In the genomic region with DNA sequence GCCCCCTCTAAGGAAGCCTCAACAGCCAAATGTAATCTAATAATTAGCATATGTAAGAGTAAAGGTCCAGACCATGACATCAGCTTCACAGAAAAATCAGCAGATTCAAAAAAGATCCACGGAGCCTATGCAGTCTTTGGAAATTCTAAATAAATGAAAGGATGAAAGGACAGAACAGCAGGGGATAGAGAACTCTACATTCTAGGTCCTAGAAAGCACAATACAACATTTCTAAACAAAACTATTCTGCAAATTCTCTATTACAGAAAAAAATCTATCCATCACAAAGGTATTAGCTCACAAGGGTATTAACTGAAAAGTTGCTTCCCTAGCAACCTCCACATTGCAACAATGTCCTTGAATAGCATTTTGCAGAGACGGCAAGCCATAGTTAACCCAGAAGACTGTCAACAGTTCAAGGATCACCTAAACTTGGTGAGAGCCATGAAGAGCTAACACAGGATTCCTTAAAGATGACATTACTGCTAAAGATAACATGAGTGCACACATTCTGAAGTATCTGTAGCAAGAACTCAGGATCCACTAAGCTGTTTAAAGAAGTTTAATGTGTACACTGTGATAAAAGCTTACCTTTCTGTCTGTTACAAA, we compare ENCODE assay signal across 1 cellular context.
TF ChIP-seq lines count a peak whose summit lies in the region.

No MANE protein-coding gene starts in this region.

TF ChIP-seq in GM12878, 131 proteins besides CTCF, POLR2A, EP300 and RAD21:
- TF ChIP-seq GABPA (IDR thresholded peaks at IDR 0.05; ENCODE audit: low read depth), result no peak
- TF ChIP-seq, protein P1, sequence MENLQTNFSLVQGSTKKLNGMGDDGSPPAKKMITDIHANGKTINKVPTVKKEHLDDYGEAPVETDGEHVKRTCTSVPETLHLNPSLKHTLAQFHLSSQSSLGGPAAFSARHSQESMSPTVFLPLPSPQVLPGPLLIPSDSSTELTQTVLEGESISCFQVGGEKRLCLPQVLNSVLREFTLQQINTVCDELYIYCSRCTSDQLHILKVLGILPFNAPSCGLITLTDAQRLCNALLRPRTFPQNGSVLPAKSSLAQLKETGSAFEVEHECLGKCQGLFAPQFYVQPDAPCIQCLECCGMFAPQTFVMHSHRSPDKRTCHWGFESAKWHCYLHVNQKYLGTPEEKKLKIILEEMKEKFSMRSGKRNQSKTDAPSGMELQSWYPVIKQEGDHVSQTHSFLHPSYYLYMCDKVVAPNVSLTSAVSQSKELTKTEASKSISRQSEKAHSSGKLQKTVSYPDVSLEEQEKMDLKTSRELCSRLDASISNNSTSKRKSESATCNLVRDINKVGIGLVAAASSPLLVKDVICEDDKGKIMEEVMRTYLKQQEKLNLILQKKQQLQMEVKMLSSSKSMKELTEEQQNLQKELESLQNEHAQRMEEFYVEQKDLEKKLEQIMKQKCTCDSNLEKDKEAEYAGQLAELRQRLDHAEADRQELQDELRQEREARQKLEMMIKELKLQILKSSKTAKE (IDR thresholded peaks at IDR 0.05; ENCODE audit: low read depth, poor library complexity, severe bottlenecking), result no peak
- TF ChIP-seq ZNF622 (IDR thresholded peaks at IDR 0.05), result no peak
- TF ChIP-seq MYC (IDR thresholded peaks at IDR 0.05; ENCODE audit: insufficient read depth, insufficient read length, insufficient replicate concordance, low read length, severe bottlenecking), result no peak
- TF ChIP-seq ZNF217 (IDR thresholded peaks at IDR 0.05), result no peak
- TF ChIP-seq SIN3A (IDR thresholded peaks at IDR 0.05; ENCODE audit: low read depth, low read length), result no peak
- no peak for TF ChIP-seq SMAD1 (IDR thresholded peaks at IDR 0.05; ENCODE audit: low read depth, partially characterized antibody)
- TF ChIP-seq, protein P2, sequence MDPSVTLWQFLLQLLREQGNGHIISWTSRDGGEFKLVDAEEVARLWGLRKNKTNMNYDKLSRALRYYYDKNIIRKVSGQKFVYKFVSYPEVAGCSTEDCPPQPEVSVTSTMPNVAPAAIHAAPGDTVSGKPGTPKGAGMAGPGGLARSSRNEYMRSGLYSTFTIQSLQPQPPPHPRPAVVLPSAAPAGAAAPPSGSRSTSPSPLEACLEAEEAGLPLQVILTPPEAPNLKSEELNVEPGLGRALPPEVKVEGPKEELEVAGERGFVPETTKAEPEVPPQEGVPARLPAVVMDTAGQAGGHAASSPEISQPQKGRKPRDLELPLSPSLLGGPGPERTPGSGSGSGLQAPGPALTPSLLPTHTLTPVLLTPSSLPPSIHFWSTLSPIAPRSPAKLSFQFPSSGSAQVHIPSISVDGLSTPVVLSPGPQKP (IDR thresholded peaks at IDR 0.05; ENCODE audit: low read depth, low read length), result no peak
- no peak for TF ChIP-seq RBBP5 (conservative IDR thresholded peaks at IDR 0.05)
- TF ChIP-seq, protein P3, sequence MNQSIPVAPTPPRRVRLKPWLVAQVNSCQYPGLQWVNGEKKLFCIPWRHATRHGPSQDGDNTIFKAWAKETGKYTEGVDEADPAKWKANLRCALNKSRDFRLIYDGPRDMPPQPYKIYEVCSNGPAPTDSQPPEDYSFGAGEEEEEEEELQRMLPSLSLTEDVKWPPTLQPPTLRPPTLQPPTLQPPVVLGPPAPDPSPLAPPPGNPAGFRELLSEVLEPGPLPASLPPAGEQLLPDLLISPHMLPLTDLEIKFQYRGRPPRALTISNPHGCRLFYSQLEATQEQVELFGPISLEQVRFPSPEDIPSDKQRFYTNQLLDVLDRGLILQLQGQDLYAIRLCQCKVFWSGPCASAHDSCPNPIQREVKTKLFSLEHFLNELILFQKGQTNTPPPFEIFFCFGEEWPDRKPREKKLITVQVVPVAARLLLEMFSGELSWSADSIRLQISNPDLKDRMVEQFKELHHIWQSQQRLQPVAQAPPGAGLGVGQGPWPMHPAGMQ (IDR thresholded peaks at IDR 0.05; ENCODE audit: borderline replicate concordance), result no peak
TF ChIP-seq in GM12878: peak in this region for 0.
